Comparison of ENCODE assay signal across 7 cellular contexts in genomic region chr2:205734436-205734835, GRCh38. TPM values are rescaled to one million over a fixed set of nuclear protein-coding genes. Genes with fewer than 3 reads are reported as not detected.
DNase-seq lines count a peak whose midpoint lies in the region; ATAC-seq, FAIRE-seq and TF ChIP-seq lines count a peak whose summit lies in the region.

No MANE protein-coding gene starts in this region.

- H3K27ac ChIP-seq in right cardiac atrium (ENCODE audit: low read length) (no peak overlapping the region), stomach smooth muscle (ENCODE audit: low read length) (peak overlapping the region; percentile 80)

- H3K9ac ChIP-seq in stomach smooth muscle (ENCODE audit: low read length in 2 of 2): no peak overlapping the region

- no peaks in the 10 kb centered on the region for H3K27me3 ChIP-seq in right cardiac atrium (ENCODE audit: control insufficient read depth, insufficient read depth)
- no peaks in the 10 kb centered on the region for H3K27me3 ChIP-seq in stomach smooth muscle (ENCODE audit: control insufficient read depth in 1 of 2, insufficient read depth in 2 of 2, low read length in 2 of 2)

- WGBS in right cardiac atrium: 35% methylated on average over 3 of the region's 3 CpGs

- intact Hi-C loops in right cardiac atrium (cut with DNase I): no loop called here

- H3K9me3 ChIP-seq in right cardiac atrium (ENCODE audit: control insufficient read depth, low read length): no peaks in the 10 kb centered on the region
- no peaks in the 10 kb centered on the region for H3K9me3 ChIP-seq in stomach smooth muscle (ENCODE audit: control insufficient read depth in 2 of 2, low read length in 2 of 2)

- H3K4me3 ChIP-seq in right cardiac atrium (ENCODE audit: low read length): no peak overlapping the region
- no peak overlapping the region for H3K4me3 ChIP-seq in stomach smooth muscle (ENCODE audit: low read length in 2 of 2)

- H3K36me3 ChIP-seq in stomach smooth muscle (ENCODE audit: control insufficient read depth in 2 of 2, insufficient read depth in 2 of 2, low read length in 2 of 2): peaks cover 44 to 56% of the 10 kb centered on the region in 2 donors

- peak; percentile 56 for DNase-seq in HTR-8/SVneo (ENCODE audit: insufficient read length, low spot score)
- DNase-seq in UCSD-AML1 (lab: John Stamatoyannopoulos, UW; ENCODE audit: unreplicated experiment): peak; percentile 17
- DNase-seq in right cardiac atrium: peak in 1 of 3 donors; percentile 70
- DNase-seq in SIG-M5 treated with dmso at 0.1 percent for 504 hours (lab: John Stamatoyannopoulos, UW; ENCODE audit: unreplicated experiment): no peak

- TF ChIP-seq POLR2A in GM18505 (IDR thresholded peaks at IDR 0.05; ENCODE audit: borderline replicate concordance, extremely low read depth, insufficient read depth, insufficient read length): no peak

- ATAC-seq in right cardiac atrium: peak; percentile 38 to 57
- no peak for ATAC-seq in GM21360 (IDR thresholded peaks at IDR 0.05; ENCODE audit: unreplicated experiment)
- no peak for ATAC-seq in GM18505 (IDR thresholded peaks at IDR 0.05; ENCODE audit: unreplicated experiment)

- no peak for FAIRE-seq in HTR-8/SVneo (lab: Jason Lieb, UNC)

- H3K4me1 ChIP-seq in right cardiac atrium (ENCODE audit: control insufficient read depth, insufficient read depth, low read length): peaks cover 3% of the 10 kb centered on the region
- peaks cover 58% of the 10 kb centered on the region for H3K4me1 ChIP-seq in stomach smooth muscle (ENCODE audit: control insufficient read depth, insufficient read depth, low read length)

RNA-seq across cellular contexts. Expression of gene NRP2, which starts 52.1 kb away (rescaled TPM):
- total RNA-seq in right cardiac atrium: 10 to 100 TPM in 1 of 4 donors, 1 to 10 TPM in 3; 8.9 to 11.1 (median 9.7) TPM
- polyA plus RNA-seq in right cardiac atrium: 5.7 TPM

Comparison
In these comparisons a context has a peak if more than half of its experiments do, and no peak if none do; other contexts are left out.
1. ATAC-seq: peak in right cardiac atrium (2 of 2); none in GM21360 (single experiment) and GM18505 (single experiment).